ENCODE assay signal across 1 cellular context in the genomic region with DNA sequence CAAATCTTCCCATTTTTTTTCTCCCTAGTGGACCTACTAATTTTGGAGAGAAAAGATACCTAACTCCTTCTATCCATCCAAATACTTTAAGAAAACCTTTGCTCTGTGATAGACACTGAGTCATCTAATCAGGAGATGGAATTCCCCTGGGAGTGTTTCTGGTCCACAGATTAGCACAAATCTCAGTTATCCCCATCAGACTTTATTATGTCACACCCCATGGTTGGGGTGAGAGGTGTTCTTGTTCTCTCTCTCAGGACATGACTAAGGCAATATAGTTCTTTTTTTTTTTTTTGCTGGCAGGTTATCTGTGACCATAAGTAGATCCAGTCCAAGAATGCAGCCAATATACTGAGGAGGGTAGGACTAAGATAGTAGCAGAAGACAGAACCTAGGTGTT.
TF ChIP-seq lines count a peak whose summit lies in the region.

No MANE protein-coding gene starts in this region.

TF ChIP-seq in GM12878, 131 proteins besides CTCF, POLR2A, EP300 and RAD21 (continued from another document):
- TF ChIP-seq POU2F2 (IDR thresholded peaks at IDR 0.05; ENCODE audit: borderline replicate concordance, low read depth, low read length) (no peak), ZNF384 (IDR thresholded peaks at IDR 0.05; ENCODE audit: borderline replicate concordance, low read depth, low read length) (0 out of 2 replicates have a peak, but pooled peaks have one; percentile 15), CREM (IDR thresholded peaks at IDR 0.05; ENCODE audit: low read depth) (peak; percentile 61), ZZZ3 (IDR thresholded peaks at IDR 0.05; ENCODE audit: control insufficient read depth, insufficient read length, low read depth) (no peak), BCL11A (IDR thresholded peaks at IDR 0.05; ENCODE audit: low read depth, low read length) (peak; percentile 58; the same call in 1 of the 2 replicates), ZNF217 (IDR thresholded peaks at IDR 0.05) (no peak), JUNB (IDR thresholded peaks at IDR 0.05) (peak; percentile 83), NR2C2 (IDR thresholded peaks at IDR 0.05; ENCODE audit: borderline replicate concordance, control insufficient read depth, insufficient read length, low read depth) (no peak), IKZF2 (IDR thresholded peaks at IDR 0.05) (peak; percentile 45 to 47; a peak in 2 of 4 replicates), WRNIP1 (IDR thresholded peaks at IDR 0.05; ENCODE audit: borderline replicate concordance, low read depth, low read length) (no peak), ZBED1 (IDR thresholded peaks at IDR 0.05; ENCODE audit: borderline replicate concordance) (peak; percentile 68; the same call in 1 of the 2 replicates), MTA2 (IDR thresholded peaks at IDR 0.05; ENCODE audit: low read depth) (no peak), RAD51 (IDR thresholded peaks at IDR 0.05) (no peak), EED (IDR thresholded peaks at IDR 0.05; ENCODE audit: low read depth) (peak; percentile 79), MEF2B (IDR thresholded peaks at IDR 0.05; ENCODE audit: partially characterized antibody, poor library complexity, severe bottlenecking) (peak; percentile 55), SMAD5 (IDR thresholded peaks at IDR 0.05; ENCODE audit: low read depth) (no peak), RUNX3 (IDR thresholded peaks at IDR 0.05; ENCODE audit: low read length) (peak; percentile 67)
- TF ChIP-seq, protein P1, sequence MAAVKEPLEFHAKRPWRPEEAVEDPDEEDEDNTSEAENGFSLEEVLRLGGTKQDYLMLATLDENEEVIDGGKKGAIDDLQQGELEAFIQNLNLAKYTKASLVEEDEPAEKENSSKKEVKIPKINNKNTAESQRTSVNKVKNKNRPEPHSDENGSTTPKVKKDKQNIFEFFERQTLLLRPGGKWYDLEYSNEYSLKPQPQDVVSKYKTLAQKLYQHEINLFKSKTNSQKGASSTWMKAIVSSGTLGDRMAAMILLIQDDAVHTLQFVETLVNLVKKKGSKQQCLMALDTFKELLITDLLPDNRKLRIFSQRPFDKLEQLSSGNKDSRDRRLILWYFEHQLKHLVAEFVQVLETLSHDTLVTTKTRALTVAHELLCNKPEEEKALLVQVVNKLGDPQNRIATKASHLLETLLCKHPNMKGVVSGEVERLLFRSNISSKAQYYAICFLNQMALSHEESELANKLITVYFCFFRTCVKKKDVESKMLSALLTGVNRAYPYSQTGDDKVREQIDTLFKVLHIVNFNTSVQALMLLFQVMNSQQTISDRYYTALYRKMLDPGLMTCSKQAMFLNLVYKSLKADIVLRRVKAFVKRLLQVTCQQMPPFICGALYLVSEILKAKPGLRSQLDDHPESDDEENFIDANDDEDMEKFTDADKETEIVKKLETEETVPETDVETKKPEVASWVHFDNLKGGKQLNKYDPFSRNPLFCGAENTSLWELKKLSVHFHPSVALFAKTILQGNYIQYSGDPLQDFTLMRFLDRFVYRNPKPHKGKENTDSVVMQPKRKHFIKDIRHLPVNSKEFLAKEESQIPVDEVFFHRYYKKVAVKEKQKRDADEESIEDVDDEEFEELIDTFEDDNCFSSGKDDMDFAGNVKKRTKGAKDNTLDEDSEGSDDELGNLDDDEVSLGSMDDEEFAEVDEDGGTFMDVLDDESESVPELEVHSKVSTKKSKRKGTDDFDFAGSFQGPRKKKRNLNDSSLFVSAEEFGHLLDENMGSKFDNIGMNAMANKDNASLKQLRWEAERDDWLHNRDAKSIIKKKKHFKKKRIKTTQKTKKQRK (IDR thresholded peaks at IDR 0.05; ENCODE audit: low read depth, low read length), result no peak
- TF ChIP-seq, protein P2, sequence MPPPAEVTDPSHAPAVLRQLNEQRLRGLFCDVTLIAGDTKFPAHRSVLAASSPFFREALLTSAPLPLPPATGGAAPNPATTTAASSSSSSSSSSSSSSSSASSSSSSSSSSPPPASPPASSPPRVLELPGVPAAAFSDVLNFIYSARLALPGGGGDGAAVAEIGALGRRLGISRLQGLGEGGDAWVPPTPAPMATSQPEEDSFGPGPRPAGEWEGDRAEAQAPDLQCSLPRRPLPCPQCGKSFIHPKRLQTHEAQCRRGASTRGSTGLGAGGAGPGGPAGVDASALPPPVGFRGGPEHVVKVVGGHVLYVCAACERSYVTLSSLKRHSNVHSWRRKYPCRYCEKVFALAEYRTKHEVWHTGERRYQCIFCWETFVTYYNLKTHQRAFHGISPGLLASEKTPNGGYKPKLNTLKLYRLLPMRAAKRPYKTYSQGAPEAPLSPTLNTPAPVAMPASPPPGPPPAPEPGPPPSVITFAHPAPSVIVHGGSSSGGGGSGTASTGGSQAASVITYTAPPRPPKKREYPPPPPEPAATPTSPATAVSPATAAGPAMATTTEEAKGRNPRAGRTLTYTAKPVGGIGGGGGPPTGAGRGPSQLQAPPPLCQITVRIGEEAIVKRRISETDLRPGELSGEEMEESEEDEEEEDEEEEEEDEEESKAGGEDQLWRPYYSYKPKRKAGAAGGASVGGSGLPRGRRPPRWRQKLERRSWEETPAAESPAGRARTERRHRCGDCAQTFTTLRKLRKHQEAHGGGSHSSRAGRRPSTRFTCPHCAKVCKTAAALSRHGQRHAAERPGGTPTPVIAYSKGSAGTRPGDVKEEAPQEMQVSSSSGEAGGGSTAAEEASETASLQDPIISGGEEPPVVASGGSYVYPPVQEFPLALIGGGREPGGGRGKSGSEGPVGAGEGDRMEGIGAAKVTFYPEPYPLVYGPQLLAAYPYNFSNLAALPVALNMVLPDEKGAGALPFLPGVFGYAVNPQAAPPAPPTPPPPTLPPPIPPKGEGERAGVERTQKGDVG (CRISPR knock-in tag; IDR thresholded peaks at IDR 0.05), result no peak
- TF ChIP-seq, protein P3, sequence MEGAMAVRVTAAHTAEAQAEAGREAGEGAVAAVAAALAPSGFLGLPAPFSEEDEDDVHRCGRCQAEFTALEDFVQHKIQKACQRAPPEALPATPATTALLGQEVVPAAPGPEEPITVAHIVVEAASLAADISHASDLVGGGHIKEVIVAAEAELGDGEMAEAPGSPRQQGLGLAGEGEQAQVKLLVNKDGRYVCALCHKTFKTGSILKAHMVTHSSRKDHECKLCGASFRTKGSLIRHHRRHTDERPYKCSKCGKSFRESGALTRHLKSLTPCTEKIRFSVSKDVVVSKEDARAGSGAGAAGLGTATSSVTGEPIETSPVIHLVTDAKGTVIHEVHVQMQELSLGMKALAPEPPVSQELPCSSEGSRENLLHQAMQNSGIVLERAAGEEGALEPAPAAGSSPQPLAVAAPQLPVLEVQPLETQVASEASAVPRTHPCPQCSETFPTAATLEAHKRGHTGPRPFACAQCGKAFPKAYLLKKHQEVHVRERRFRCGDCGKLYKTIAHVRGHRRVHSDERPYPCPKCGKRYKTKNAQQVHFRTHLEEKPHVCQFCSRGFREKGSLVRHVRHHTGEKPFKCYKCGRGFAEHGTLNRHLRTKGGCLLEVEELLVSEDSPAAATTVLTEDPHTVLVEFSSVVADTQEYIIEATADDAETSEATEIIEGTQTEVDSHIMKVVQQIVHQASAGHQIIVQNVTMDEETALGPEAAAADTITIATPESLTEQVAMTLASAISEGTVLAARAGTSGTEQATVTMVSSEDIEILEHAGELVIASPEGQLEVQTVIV (IDR thresholded peaks at IDR 0.05; ENCODE audit: borderline replicate concordance, partially characterized antibody), result no peak
- TF ChIP-seq, protein P4, sequence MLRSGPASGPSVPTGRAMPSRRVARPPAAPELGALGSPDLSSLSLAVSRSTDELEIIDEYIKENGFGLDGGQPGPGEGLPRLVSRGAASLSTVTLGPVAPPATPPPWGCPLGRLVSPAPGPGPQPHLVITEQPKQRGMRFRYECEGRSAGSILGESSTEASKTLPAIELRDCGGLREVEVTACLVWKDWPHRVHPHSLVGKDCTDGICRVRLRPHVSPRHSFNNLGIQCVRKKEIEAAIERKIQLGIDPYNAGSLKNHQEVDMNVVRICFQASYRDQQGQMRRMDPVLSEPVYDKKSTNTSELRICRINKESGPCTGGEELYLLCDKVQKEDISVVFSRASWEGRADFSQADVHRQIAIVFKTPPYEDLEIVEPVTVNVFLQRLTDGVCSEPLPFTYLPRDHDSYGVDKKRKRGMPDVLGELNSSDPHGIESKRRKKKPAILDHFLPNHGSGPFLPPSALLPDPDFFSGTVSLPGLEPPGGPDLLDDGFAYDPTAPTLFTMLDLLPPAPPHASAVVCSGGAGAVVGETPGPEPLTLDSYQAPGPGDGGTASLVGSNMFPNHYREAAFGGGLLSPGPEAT (IDR thresholded peaks at IDR 0.05; ENCODE audit: low read depth), result 0 out of 2 replicates have a peak, but pooled peaks have one; percentile 21
- TF ChIP-seq, protein P5, sequence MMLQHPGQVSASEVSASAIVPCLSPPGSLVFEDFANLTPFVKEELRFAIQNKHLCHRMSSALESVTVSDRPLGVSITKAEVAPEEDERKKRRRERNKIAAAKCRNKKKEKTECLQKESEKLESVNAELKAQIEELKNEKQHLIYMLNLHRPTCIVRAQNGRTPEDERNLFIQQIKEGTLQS (IDR thresholded peaks at IDR 0.05; ENCODE audit: borderline replicate concordance, extremely low read depth, low read depth, low read length), result no peak
